In genomic region chr18:49520661-49521145, GRCh38 we compare ENCODE assay signal across 1 cellular context.
TF ChIP-seq lines count a peak whose summit lies in the region.

No MANE protein-coding gene starts in this region.

TF ChIP-seq in IMR-90, 13 proteins besides CTCF, POLR2A, EP300 and RAD21 (continued from another document):
- no peak for TF ChIP-seq ELK1 (IDR thresholded peaks at IDR 0.05; ENCODE audit: borderline replicate concordance, low read depth, low read length)
